2 cellular contexts compared by ENCODE assay signal in genomic region chr19:54224619-54225018, GRCh38.
TF ChIP-seq lines count a peak whose summit lies in the region.

No MANE protein-coding gene starts in this region.

TF ChIP-seq in HEK293, 187 proteins besides CTCF, POLR2A, EP300 and RAD21:
- peak; percentile 55; the same call in 1 of the 2 replicates for TF ChIP-seq EGR2 (tag by site-specific recombination; IDR thresholded peaks at IDR 0.05; ENCODE audit: low read depth)

TF ChIP-seq in K562, 482 proteins besides CTCF, POLR2A, EP300 and RAD21:
- peak; percentile 71 for TF ChIP-seq EGR1 (conservative IDR thresholded peaks at IDR 0.05)
